Comparison of ENCODE assay signal across 1 cellular context in the genomic region with DNA sequence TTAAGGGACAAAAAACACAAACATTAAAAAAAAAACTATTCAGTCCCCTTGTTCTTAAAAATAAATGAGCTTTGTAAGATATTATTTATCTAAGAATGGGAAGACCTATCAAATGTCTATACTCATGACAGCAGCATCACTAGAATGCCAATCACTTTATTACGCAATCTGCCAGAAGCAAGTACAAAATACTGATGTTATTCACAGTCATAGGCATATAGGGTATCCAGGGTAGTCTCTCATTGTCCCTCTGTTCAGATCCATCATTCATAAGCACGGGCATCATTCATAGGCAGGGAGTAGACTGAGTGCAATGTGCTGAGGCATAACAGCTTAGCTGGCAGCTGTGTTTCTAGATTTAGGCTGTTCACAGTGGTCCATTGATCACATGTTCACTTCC.
TF ChIP-seq lines count a peak whose summit lies in the region.

No MANE protein-coding gene starts in this region.

TF ChIP-seq in neural cell, 6 proteins besides CTCF, POLR2A, EP300 and RAD21 (continued from another document):
- TF ChIP-seq, protein P1, sequence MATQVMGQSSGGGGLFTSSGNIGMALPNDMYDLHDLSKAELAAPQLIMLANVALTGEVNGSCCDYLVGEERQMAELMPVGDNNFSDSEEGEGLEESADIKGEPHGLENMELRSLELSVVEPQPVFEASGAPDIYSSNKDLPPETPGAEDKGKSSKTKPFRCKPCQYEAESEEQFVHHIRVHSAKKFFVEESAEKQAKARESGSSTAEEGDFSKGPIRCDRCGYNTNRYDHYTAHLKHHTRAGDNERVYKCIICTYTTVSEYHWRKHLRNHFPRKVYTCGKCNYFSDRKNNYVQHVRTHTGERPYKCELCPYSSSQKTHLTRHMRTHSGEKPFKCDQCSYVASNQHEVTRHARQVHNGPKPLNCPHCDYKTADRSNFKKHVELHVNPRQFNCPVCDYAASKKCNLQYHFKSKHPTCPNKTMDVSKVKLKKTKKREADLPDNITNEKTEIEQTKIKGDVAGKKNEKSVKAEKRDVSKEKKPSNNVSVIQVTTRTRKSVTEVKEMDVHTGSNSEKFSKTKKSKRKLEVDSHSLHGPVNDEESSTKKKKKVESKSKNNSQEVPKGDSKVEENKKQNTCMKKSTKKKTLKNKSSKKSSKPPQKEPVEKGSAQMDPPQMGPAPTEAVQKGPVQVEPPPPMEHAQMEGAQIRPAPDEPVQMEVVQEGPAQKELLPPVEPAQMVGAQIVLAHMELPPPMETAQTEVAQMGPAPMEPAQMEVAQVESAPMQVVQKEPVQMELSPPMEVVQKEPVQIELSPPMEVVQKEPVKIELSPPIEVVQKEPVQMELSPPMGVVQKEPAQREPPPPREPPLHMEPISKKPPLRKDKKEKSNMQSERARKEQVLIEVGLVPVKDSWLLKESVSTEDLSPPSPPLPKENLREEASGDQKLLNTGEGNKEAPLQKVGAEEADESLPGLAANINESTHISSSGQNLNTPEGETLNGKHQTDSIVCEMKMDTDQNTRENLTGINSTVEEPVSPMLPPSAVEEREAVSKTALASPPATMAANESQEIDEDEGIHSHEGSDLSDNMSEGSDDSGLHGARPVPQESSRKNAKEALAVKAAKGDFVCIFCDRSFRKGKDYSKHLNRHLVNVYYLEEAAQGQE (IDR thresholded peaks at IDR 0.05; ENCODE audit: borderline replicate concordance): no peak
- TF ChIP-seq MXI1 (conservative IDR thresholded peaks at IDR 0.05; ENCODE audit: poor library complexity, severe bottlenecking) (no peak), EZH2 (IDR thresholded peaks at IDR 0.05; ENCODE audit: borderline replicate concordance, insufficient read depth, low read length, poor library complexity, severe bottlenecking) (no peak)
